ENCODE assay signal across 25 cellular contexts in the genomic region with DNA sequence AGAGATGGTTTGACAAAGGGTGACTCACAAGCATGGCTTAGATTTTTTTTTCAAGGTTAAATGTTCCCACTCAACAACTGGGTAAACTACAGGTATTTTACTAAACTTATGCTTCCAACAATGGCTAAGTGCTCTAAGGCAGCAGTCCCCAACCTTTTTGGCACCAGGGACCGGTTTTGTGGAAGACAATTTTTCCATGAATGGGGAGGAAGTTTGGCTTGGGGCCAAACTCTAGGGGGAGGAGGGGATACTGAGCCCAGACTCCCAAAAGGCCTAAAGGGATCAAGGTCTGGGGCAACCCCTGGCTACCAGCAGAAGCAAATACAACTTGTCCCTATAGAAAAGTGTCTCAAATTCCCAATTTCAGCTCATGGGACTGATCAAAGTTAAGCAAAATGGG. TPM values are rescaled to one million over a fixed set of nuclear protein-coding genes. Genes with fewer than 3 reads are reported as not detected.
"Had no signal": no experiment of that assay in that cellular context is flagged by ENCODE, and none has a peak within 500 bp of the region (broad histone marks: within the 10 kb centered on the region; RNA-seq: fewer than 3 reads in every experiment).

No MANE protein-coding gene starts in this region.

- H3K4me3 ChIP-seq: Peyer's patch, SJCRH30 had no signal

- FAIRE-seq: astrocyte had no signal

- H3K27ac ChIP-seq: Peyer's patch, RWPE1, SJCRH30 had no signal

- H3K9me3 ChIP-seq: Peyer's patch, SJCRH30 had no signal

- H3K36me3 ChIP-seq: SJCRH30 had no signal

- H3K4me1 ChIP-seq: SJCRH30 had no signal

- DNase-seq: activated CD4-positive, alpha-beta T cell treated with anti-CD3 and anti-CD28 coated beads for 48 hours; activated CD4-positive, alpha-beta T cell treated with anti-CD3 and anti-CD28 coated beads, Interleukin-2, amount 50 U/mL, for 4 hours; activated CD8-positive, alpha-beta memory T cell treated with anti-CD3 and anti-CD28 coated beads, Interleukin-2, amount 10 ng/mL, durations not matched to agents 7 days and 5 days; activated effector memory CD4-positive, alpha-beta T cell treated with anti-CD3 and anti-CD28 coated beads, Interleukin-2, amount 50 U/mL, for 16 hours; activated naive CD4-positive, alpha-beta T cell treated with anti-CD3 and anti-CD28 coated beads for 36 hours; activated T-cell treated with anti-CD3 and anti-CD28 coated beads, Interleukin-2, amount 50 U/mL, for 24 hours; amygdala; IMR-90; MM.1S; NCI-H1105 treated with DMSO at 0.1 percent for 48 hours; NCI-H146; NCI-H1930; NCI-H2107; NCI-H2171 treated with DMSO at 0.1 percent for 48 hours; NCI-H226; NCI-H526; NK-92 treated with Interleukin-12 subunit alpha and Interleukin-12 subunit beta, amount 100 ng/mL, for 24 hours; OCI-M1; Peyer's patch; Right ventricle myocardium superior; SJCRH30 had no signal

- ATAC-seq: activated CD4-positive, CD25-positive, alpha-beta regulatory T cell treated with anti-CD3 and anti-CD28 coated beads, Interleukin-2, amount 50 U/mL, for 24 hours; activated CD8-positive, alpha-beta memory T cell treated with anti-CD3 and anti-CD28 coated beads, Interleukin-2, amount 10 ng/mL, durations not matched to agents 7 days and 5 days had no signal

- H3K27me3 ChIP-seq: Peyer's patch, SJCRH30 had no signal

RNA-seq across cellular contexts. Expression of gene HSD17B3, which starts 32.0 kb away (rescaled TPM):
- total RNA-seq: activated naive CD4-positive, alpha-beta T cell treated with anti-CD3 and anti-CD28 coated beads for 36 hours; astrocyte; NCI-H460 had no signal
- polyA plus RNA-seq: IMR-90 had no signal
